Comparison of ENCODE assay signal across 8 cellular contexts in genomic region chr4:141636771-141637460, GRCh38. TPM values are rescaled to one million over a fixed set of nuclear protein-coding genes. Genes with fewer than 3 reads are reported as not detected.
DNase-seq lines count a peak whose midpoint lies in the region; ATAC-seq and TF ChIP-seq lines count a peak whose summit lies in the region.

No MANE protein-coding gene starts in this region.

- no peaks in the 10 kb centered on the region; the same call in 2 of the 3 replicates for H3K9me3 Mint-ChIP-seq in GM23338
- H3K9me3 Mint-ChIP-seq in activated T-cell treated with anti-CD3 and anti-CD28 coated beads, Interleukin-2, amount 50 U/mL, for 24 hours, result no peaks in the 10 kb centered on the region

- peak overlapping the region; percentile 91 for H3K4me2 ChIP-seq in GM23338

- peak overlapping the region; percentile 84 for H3K4me3 Mint-ChIP-seq in GM23338
- peak overlapping the region; percentile 89 for H3K4me3 Mint-ChIP-seq in activated T-cell treated with anti-CD3 and anti-CD28 coated beads, Interleukin-2, amount 50 U/mL, for 24 hours

- H3K27me3 Mint-ChIP-seq in GM23338 (ENCODE audit: insufficient read depth, low read depth, poor library complexity), result peaks cover 15% of the 10 kb centered on the region
- H3K27me3 Mint-ChIP-seq in activated T-cell treated with anti-CD3 and anti-CD28 coated beads, Interleukin-2, amount 50 U/mL, for 24 hours, result peaks cover 33% of the 10 kb centered on the region

- ATAC-seq in GM23338, result peak; percentile 80

- no peak overlapping the region for H3K27ac ChIP-seq in GM23338 (ENCODE audit: low read depth)

- H3K36me3 Mint-ChIP-seq in GM23338 (ENCODE audit: low read depth), result no peaks in the 10 kb centered on the region
- H3K36me3 Mint-ChIP-seq in activated T-cell treated with anti-CD3 and anti-CD28 coated beads, Interleukin-2, amount 50 U/mL, for 24 hours (ENCODE audit: low read depth), result peaks cover 2% of the 10 kb centered on the region

- H3K79me2 ChIP-seq in GM23338 (replicated peaks; ENCODE audit: insufficient read depth), result no peaks in the 10 kb centered on the region

- peaks cover 13% of the 10 kb centered on the region; the same call in 2 of the 3 replicates for H3K4me1 Mint-ChIP-seq in GM23338
- H3K4me1 Mint-ChIP-seq in activated T-cell treated with anti-CD3 and anti-CD28 coated beads, Interleukin-2, amount 50 U/mL, for 24 hours (ENCODE audit: low read depth), result peaks cover 22% of the 10 kb centered on the region

- peak overlapping the region; percentile 84 for H3K4me3 ChIP-seq in GM23338
- peak overlapping the region; percentile 83 for H3K4me3 ChIP-seq in fibroblast of villous mesenchyme (ENCODE audit: low read depth, low read length)
- peak overlapping the region; percentile 45 for H3K4me3 ChIP-seq in neuron (ENCODE audit: low read length)

- TF ChIP-seq CTCF in GM23338 (conservative IDR thresholded peaks at IDR 0.05; ENCODE audit: low read depth in 2 of 2) (no peak), fibroblast of villous mesenchyme (IDR thresholded peaks at IDR 0.05; ENCODE audit: insufficient read depth, low read depth, low read length) (no peak)

- H3K36me3 ChIP-seq in GM23338 (ENCODE audit: insufficient read depth), result no peaks in the 10 kb centered on the region
- H3K36me3 ChIP-seq in neuron (ENCODE audit: insufficient read depth, low read length), result no peaks in the 10 kb centered on the region

- peak overlapping the region; percentile 97 for H2AFZ ChIP-seq in GM23338
- H2AFZ ChIP-seq in neuron (ENCODE audit: low read depth, low read length), result peak overlapping the region; percentile 51

- H3K27ac Mint-ChIP-seq in GM23338, result no peak overlapping the region
- H3K27ac Mint-ChIP-seq in activated T-cell treated with anti-CD3 and anti-CD28 coated beads, Interleukin-2, amount 50 U/mL, for 24 hours, result peak overlapping the region; percentile 78

- no peaks in the 10 kb centered on the region for H3K9me2 ChIP-seq in GM23338 (ENCODE audit: insufficient read depth)

- H3K4me1 ChIP-seq in GM23338 (ENCODE audit: insufficient read depth), result peaks cover 8% of the 10 kb centered on the region; the same call in 1 of the 2 replicates
- H3K4me1 ChIP-seq in neuron (ENCODE audit: insufficient read depth, low read length), result peaks cover 4% of the 10 kb centered on the region

- H3K27me3 ChIP-seq in GM23338 (ENCODE audit: insufficient read depth) (peaks cover 35% of the 10 kb centered on the region), neuron (ENCODE audit: insufficient read depth, low read length) (no peaks in the 10 kb centered on the region)

- H3K9me3 ChIP-seq in neuron (ENCODE audit: low read length), result no peaks in the 10 kb centered on the region

- DNase-seq in NCI-H82 (lab: John Stamatoyannopoulos, UW) (peak; percentile 66), NCI-H82 treated with DMSO at 0.1 percent for 48 hours (lab: John Stamatoyannopoulos, UW; ENCODE audit: unreplicated experiment) (no peak), GM23338 (ENCODE audit: low spot score) (peak; percentile 65), HuH-7.5 (ENCODE audit: low spot score) (peak; percentile 20), fibroblast of villous mesenchyme (ENCODE audit: low read depth) (peak; percentile 72), NCI-H1048 (lab: John Stamatoyannopoulos, UW) (no peak)
- peak; percentile 59 for DNase-seq in activated T-cell treated with anti-CD3 and anti-CD28 coated beads, Interleukin-2, amount 50 U/mL, for 24 hours

- H3F3A ChIP-seq in GM23338 (replicated peaks; ENCODE audit: low read depth), result no peaks in the 10 kb centered on the region

- H4K20me1 ChIP-seq in GM23338 (replicated peaks; ENCODE audit: insufficient read depth), result no peaks in the 10 kb centered on the region

TF ChIP-seq in GM23338, 12 proteins besides CTCF, POLR2A, EP300 and RAD21 (continues in another document):
- TF ChIP-seq ZNF331 (CRISPR knock-in tag; IDR thresholded peaks at IDR 0.05; ENCODE audit: low read depth), result no peak
- no peak for TF ChIP-seq EZH2 (IDR thresholded peaks at IDR 0.05; ENCODE audit: low read depth, unreplicated experiment)
- no peak for TF ChIP-seq EZH2phosphoT487 (IDR thresholded peaks at IDR 0.05; ENCODE audit: unreplicated experiment)
- no peak for TF ChIP-seq ZNF462 (CRISPR knock-in tag; IDR thresholded peaks at IDR 0.05)
- no peak for TF ChIP-seq STAT1 (IDR thresholded peaks at IDR 0.05; ENCODE audit: unreplicated experiment)
- TF ChIP-seq NANOG (IDR thresholded peaks at IDR 0.05; ENCODE audit: borderline replicate concordance), result no peak
- TF ChIP-seq ETS1 (IDR thresholded peaks at IDR 0.05), result no peak
- TF ChIP-seq ZNF114 (CRISPR knock-in tag; IDR thresholded peaks at IDR 0.05), result no peak

RNA-seq across cellular contexts. Expression of gene IL15, which starts 0.5 kb away (rescaled TPM):
- 2.3 and 2.7 TPM in 2 replicates for total RNA-seq in GM23338 (2014; rRNA removed; shearing (Covaris generic))
- 2.7 and 3.7 TPM in 2 replicates for polyA plus RNA-seq in GM23338 (2016; fragmentation: Nextera tagmentation; extraction: Ambion mirVana)
- 9.5 and 11.6 TPM in 2 replicates for total RNA-seq in fibroblast of villous mesenchyme

Comparison
In these comparisons a context has a peak if more than half of its experiments do, and no peak if none do; other contexts are left out.
1. DNase-seq: peak in NCI-H82 (single experiment), GM23338 (single experiment), HuH-7.5 (single experiment), activated T-cell treated with anti-CD3 and anti-CD28 coated beads, Interleukin-2, amount 50 U/mL, for 24 hours (single experiment) and fibroblast of villous mesenchyme (single experiment); none in NCI-H82 treated with DMSO at 0.1 percent for 48 hours (single experiment) and NCI-H1048 (single experiment).
2. Peak in every context shown above with its lines, with median percentiles within 50 percentile points of each other: H3K4me3 ChIP-seq.